8 cellular contexts compared by ENCODE assay signal in the genomic region with DNA sequence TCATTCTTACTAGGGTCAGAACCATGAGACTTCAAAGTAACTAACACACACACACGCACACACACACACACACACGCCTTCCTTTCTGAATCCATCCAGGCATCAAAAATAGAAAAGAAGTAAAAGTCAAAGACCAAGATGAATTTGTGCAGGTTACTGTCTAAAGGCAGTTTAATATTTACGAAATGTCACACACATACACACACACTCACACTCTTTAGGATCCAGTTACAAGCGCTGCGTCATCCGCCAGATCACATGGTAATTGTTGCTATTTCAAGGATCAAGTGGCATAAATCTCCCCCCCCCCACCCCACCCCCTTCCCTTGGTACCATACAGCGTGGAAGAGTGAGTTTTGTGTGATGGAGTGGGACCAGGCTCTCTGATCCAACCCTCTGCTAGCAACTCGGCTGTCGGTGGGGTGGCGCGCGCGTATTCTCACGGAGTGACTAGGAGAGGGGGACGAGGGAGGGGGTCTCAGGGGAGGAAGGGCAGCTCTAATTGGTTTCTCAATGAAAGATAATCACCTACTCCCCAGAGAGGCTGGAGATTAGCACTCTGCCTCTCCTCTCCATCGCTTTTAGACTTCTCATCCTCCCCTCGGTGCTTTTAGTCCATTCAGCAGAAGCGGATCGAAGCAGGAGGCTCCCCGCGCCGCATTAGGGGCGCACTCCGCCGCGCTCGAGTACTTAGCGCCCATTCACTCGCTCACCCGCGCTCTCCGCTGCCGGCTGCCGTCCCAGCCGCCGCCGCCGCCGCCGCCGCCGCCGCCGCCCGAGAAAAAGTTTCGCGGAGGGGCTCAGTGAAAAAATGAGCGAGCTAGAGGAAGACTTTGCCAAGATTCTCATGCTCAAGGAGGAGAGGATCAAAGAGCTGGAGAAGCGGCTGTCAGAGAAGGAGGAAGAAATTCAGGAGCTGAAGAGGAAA.
A peak's percentile ranks its signal among the peaks of the same experiment; 100 is the strongest.
DNase-seq lines count a peak whose midpoint lies in the region; ATAC-seq and TF ChIP-seq lines count a peak whose summit lies in the region.

No MANE protein-coding gene starts in this region.

- intact Hi-C loops in left ventricle myocardium superior (cut with micrococcal nuclease): no loop called here

- H3K36me3 ChIP-seq in rectal smooth muscle tissue (ENCODE audit: control insufficient read depth, insufficient read depth, low read length): no peaks in the 10 kb centered on the region

- no peak for TF ChIP-seq CTCF in AG04449 (IDR thresholded peaks at IDR 0.05; ENCODE audit: insufficient read depth, low read length, missing control alignments)

- H3K4me3 Mint-ChIP-seq in activated naive CD8-positive, alpha-beta T cell: peak overlapping the region; percentile 67

- peak; percentile 32 for ATAC-seq in left ventricle myocardium superior
- no peak for ATAC-seq in GM18907 (IDR thresholded peaks at IDR 0.05; ENCODE audit: unreplicated experiment)

- DNase-seq in AG04449 (ENCODE audit: low read depth, low spot score): peak; percentile 83
- peak; percentile 76 for DNase-seq in HT1080 (ENCODE audit: low read depth)
- DNase-seq in left ventricle myocardium superior: peak; percentile 63
- DNase-seq in superior temporal gyrus (ENCODE audit: extremely low spot score): no peak
- DNase-seq in GM19240 (ENCODE audit: insufficient read length, low spot score): no peak

- H3K4me3 ChIP-seq in AG04449 (ENCODE audit: low read depth, low read length) (peak overlapping the region; percentile 88), rectal smooth muscle tissue (ENCODE audit: low read length) (peak overlapping the region; percentile 76)

- peaks cover 30% of the 10 kb centered on the region for H3K27me3 Mint-ChIP-seq in activated naive CD8-positive, alpha-beta T cell

- peak overlapping the region; percentile 46 for H3K27ac ChIP-seq in rectal smooth muscle tissue (ENCODE audit: low read depth, low read length)

- H3K4me1 ChIP-seq in rectal smooth muscle tissue (ENCODE audit: control insufficient read depth, insufficient read depth, low read length): peaks cover 3% of the 10 kb centered on the region

- H3K9ac ChIP-seq in rectal smooth muscle tissue (ENCODE audit: low read length): no peak overlapping the region

- H3K27me3 ChIP-seq in rectal smooth muscle tissue (ENCODE audit: control insufficient read depth, insufficient read depth, low read length): no peaks in the 10 kb centered on the region

- POLR2A ChIA-PET in AG04449 (lab: Yijun Ruan, JAX): interaction anchor here (1.0 to 1.8 kb wide), 2 partner anchors 9 to 1328 kb away, joined by 3 to 6 read pairs; no protein-coding TSS in a partner anchor

- H3K36me3 Mint-ChIP-seq in activated naive CD8-positive, alpha-beta T cell: no peaks in the 10 kb centered on the region

- H3K4me1 Mint-ChIP-seq in activated naive CD8-positive, alpha-beta T cell (ENCODE audit: low read depth): peaks cover 9% of the 10 kb centered on the region

- H3K27ac Mint-ChIP-seq in activated naive CD8-positive, alpha-beta T cell: no peak overlapping the region

- no peaks in the 10 kb centered on the region for H3K9me3 Mint-ChIP-seq in activated naive CD8-positive, alpha-beta T cell (ENCODE audit: low read depth)

- CTCF ChIA-PET in AG04449 (lab: Yijun Ruan, JAX): interaction anchor here (1.5 to 3.0 kb wide), 3 partner anchors 10 to 970 kb away, joined by 4 to 11 read pairs (median 10); no protein-coding TSS in a partner anchor

Comparison
In these comparisons a context has a peak if more than half of its experiments do, and no peak if none do; other contexts are left out.
1. DNase-seq: peak in AG04449 (single experiment), HT1080 (single experiment) and left ventricle myocardium superior (single experiment); none in superior temporal gyrus (single experiment) and GM19240 (single experiment).